ENCODE assay signal across 20 cellular contexts in the genomic region with DNA sequence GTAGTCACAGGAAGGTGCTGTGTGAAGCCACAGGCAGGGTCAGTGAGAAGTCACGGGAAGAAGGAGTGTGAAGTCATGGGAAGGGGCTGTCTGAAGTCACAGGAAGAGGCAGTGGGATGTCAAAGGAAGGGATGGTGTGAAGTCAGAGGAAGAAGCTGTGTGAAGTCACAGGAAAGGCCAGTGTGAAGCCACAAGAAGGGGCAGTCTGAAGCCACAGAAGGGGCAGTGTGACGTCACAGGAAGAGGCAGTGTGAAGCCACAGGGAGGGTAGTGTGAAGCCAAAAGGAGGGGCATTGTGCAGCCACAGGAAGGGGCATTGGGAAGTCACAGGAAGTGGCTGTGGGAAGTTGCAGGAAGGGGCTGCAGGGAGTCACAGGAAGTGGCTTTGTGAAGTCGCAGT. TPM values are rescaled to one million over a fixed set of nuclear protein-coding genes. Genes with fewer than 3 reads are reported as not detected.
"Had no signal": no experiment of that assay in that cellular context is flagged by ENCODE, and none has a peak within 500 bp of the region (broad histone marks: within the 10 kb centered on the region; RNA-seq: fewer than 3 reads in every experiment).

No MANE protein-coding gene starts in this region.

- H3K4me1 ChIP-seq: foreskin keratinocyte, left ventricle myocardium inferior, upper lobe of left lung had no signal

- FAIRE-seq: small intestine had no signal

- H3K36me3 Mint-ChIP-seq: brain, memory B cell, T-cell had no signal

- H3K27ac ChIP-seq: foreskin keratinocyte, left ventricle myocardium inferior had no signal

- H3K27ac Mint-ChIP-seq: activated naive CD8-positive, alpha-beta T cell treated with anti-CD3 and anti-CD28 coated beads for 36 hours; activated T-helper 1 cell treated with anti-CD3 and anti-CD28 coated beads, Interleukin-12 subunit alpha, Interleukin-12 subunit beta, Interleukin-2, Interleukin-4 antibody, amounts not matched to agents 30 ng/mL and 10 ng/mL and 1 ng/mL, durations not matched to agents 14 hours and 24 hours and 36 hours; brain; memory B cell; naive thymus-derived CD8-positive, alpha-beta T cell; stimulated activated naive CD8-positive, alpha-beta T cell treated with anti-CD3 and anti-CD28 coated beads, Interleukin-15, amount 100 ng/mL, for 72 hours; T-cell had no signal

- DNase-seq: activated CD4-positive, alpha-beta T cell treated with anti-CD3 and anti-CD28 coated beads for 1 hour; activated CD8-positive, alpha-beta memory T cell treated with anti-CD3 and anti-CD28 coated beads, Interleukin-2, amount 50 U/mL, for 48 hours; activated naive CD8-positive, alpha-beta T cell treated with anti-CD3 and anti-CD28 coated beads for 36 hours; cortex of kidney; effector CD8-positive, alpha-beta T cell; foreskin keratinocyte; glutamatergic neuron; hypothalamus; left ventricle myocardium inferior; mucosa of descending colon; small intestine; T1000; upper lobe of left lung had no signal

- H3K27me3 Mint-ChIP-seq: activated naive CD8-positive, alpha-beta T cell treated with anti-CD3 and anti-CD28 coated beads for 36 hours; brain; central memory CD8-positive, alpha-beta T cell; naive thymus-derived CD8-positive, alpha-beta T cell; stimulated activated naive CD8-positive, alpha-beta T cell treated with anti-CD3 and anti-CD28 coated beads, Interleukin-15, amount 100 ng/mL, for 72 hours; T-cell had no signal

- ATAC-seq: foreskin keratinocyte, mucosa of descending colon had no signal

- H3K4me3 Mint-ChIP-seq: activated naive CD8-positive, alpha-beta T cell treated with anti-CD3 and anti-CD28 coated beads for 36 hours; activated T-helper 1 cell treated with anti-CD3 and anti-CD28 coated beads, Interleukin-12 subunit alpha, Interleukin-12 subunit beta, Interleukin-2, Interleukin-4 antibody, amounts not matched to agents 30 ng/mL and 10 ng/mL and 1 ng/mL, durations not matched to agents 14 hours and 24 hours and 36 hours; brain; central memory CD8-positive, alpha-beta T cell; memory B cell; naive thymus-derived CD8-positive, alpha-beta T cell; stimulated activated naive CD8-positive, alpha-beta T cell treated with anti-CD3 and anti-CD28 coated beads, Interleukin-15, amount 100 ng/mL, for 72 hours; T-cell had no signal

- H3K36me3 ChIP-seq: left ventricle myocardium inferior, upper lobe of left lung had no signal

- H3K9me3 ChIP-seq: left ventricle myocardium inferior had no signal

- H3K27me3 ChIP-seq: foreskin keratinocyte, upper lobe of left lung had no signal

- H3K4me3 ChIP-seq: left ventricle myocardium inferior, mucosa of descending colon, upper lobe of left lung had no signal

- H3K9me3 Mint-ChIP-seq: activated T-helper 1 cell treated with anti-CD3 and anti-CD28 coated beads, Interleukin-12 subunit alpha, Interleukin-12 subunit beta, Interleukin-2, Interleukin-4 antibody, amounts not matched to agents 30 ng/mL and 10 ng/mL and 1 ng/mL, durations not matched to agents 14 hours and 24 hours and 36 hours; brain; central memory CD8-positive, alpha-beta T cell; memory B cell; T-cell had no signal

- H3K4me1 Mint-ChIP-seq: central memory CD8-positive, alpha-beta T cell; memory B cell had no signal

RNA-seq across cellular contexts. Expression of a gene that starts 35.1 kb away (rescaled TPM):
- total RNA-seq: activated T-helper 1 cell treated with anti-CD3 and anti-CD28 coated beads, Interleukin-12 subunit alpha, Interleukin-12 subunit beta, Interleukin-2, Interleukin-4 antibody, amounts not matched to agents 30 ng/mL and 10 ng/mL and 1 ng/mL, durations not matched to agents 14 hours and 24 hours and 36 hours had no signal
